ENCODE assay signal across 8 cellular contexts in the genomic region with DNA sequence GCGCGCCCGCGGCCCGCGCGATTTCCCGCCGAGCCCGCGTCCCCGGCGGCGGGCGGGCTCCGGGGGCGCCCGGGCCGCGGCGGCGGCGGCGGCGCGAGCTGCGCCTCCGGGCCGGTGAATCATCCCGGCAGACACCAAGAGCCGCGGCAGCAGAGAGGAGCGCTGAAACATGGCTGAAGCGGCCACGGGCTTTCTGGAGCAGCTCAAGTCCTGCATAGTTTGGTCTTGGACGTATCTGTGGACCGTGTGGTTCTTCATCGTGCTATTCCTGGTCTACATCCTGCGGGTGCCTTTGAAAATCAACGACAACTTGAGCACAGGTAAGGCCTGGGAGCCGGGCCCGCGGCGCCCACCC. TPM values are rescaled to one million over a fixed set of nuclear protein-coding genes. Genes with fewer than 3 reads are reported as not detected.
DNase-seq lines count a peak whose midpoint lies in the region; ATAC-seq and TF ChIP-seq lines count a peak whose summit lies in the region.

Gene ST7 (plus strand): TSS at position 130 of the 355 bp plus-strand sequence. CDS start 40 bp downstream, at position 170.

- peak within 1 kb of the TSS; percentile 82 for H3K27ac ChIP-seq in SJCRH30
- peak within 1 kb of the TSS; percentile 87 for H3K27ac ChIP-seq in osteoblast (ENCODE audit: low read depth, low read length)
- peak within 1 kb of the TSS; percentile 94 for H3K27ac ChIP-seq in suprapubic skin

- H4K20me1 ChIP-seq in osteoblast (ENCODE audit: insufficient read depth, low read length): no peaks in the 10 kb centered on the region

- H3K4me1 Mint-ChIP-seq in activated naive CD4-positive, alpha-beta T cell treated with anti-CD3 and anti-CD28 coated beads, Interleukin-2, amount 10 ng/mL, durations not matched to agents 7 days and 5 days: peaks cover 19% of the 10 kb centered on the region

- no peak for TF ChIP-seq POLR2A in suprapubic skin (IDR thresholded peaks at IDR 0.05)

- peaks cover 22% of the 10 kb centered on the region for H3K27me3 Mint-ChIP-seq in activated naive CD4-positive, alpha-beta T cell treated with anti-CD3 and anti-CD28 coated beads, Interleukin-2, amount 10 ng/mL, durations not matched to agents 7 days and 5 days

- no peak for TF ChIP-seq EP300 in suprapubic skin (IDR thresholded peaks at IDR 0.05)

- peak within 1 kb of the TSS; percentile 77 for H3K27ac Mint-ChIP-seq in activated naive CD4-positive, alpha-beta T cell treated with anti-CD3 and anti-CD28 coated beads, Interleukin-2, amount 10 ng/mL, durations not matched to agents 7 days and 5 days

- TF ChIP-seq CTCF in osteoblast (IDR thresholded peaks at IDR 0.05; ENCODE audit: extremely low read depth, low read depth, low read length) (no peak), suprapubic skin (IDR thresholded peaks at IDR 0.05) (no peak)

- peak within 1 kb of the TSS; percentile 97 for H2AFZ ChIP-seq in osteoblast (ENCODE audit: low read length)

- H3K36me3 ChIP-seq in SJCRH30 (no peaks in the 10 kb centered on the region; the same call in 1 of the 2 replicates), osteoblast (ENCODE audit: insufficient read depth, low read length) (no peaks in the 10 kb centered on the region), suprapubic skin (no peaks in the 10 kb centered on the region)

- H3K4me2 ChIP-seq in osteoblast (ENCODE audit: insufficient read depth, low read length): peak within 1 kb of the TSS; percentile 99

- peak; percentile 37 for ATAC-seq in GM21381 (IDR thresholded peaks at IDR 0.05; ENCODE audit: unreplicated experiment)

- no peaks in the 10 kb centered on the region for H3K36me3 Mint-ChIP-seq in activated naive CD4-positive, alpha-beta T cell treated with anti-CD3 and anti-CD28 coated beads, Interleukin-2, amount 10 ng/mL, durations not matched to agents 7 days and 5 days

- 0% methylated on average over 16 of the region's 44 CpGs for WGBS in suprapubic skin

- no peaks in the 10 kb centered on the region for H3K9me3 Mint-ChIP-seq in activated naive CD4-positive, alpha-beta T cell treated with anti-CD3 and anti-CD28 coated beads, Interleukin-2, amount 10 ng/mL, durations not matched to agents 7 days and 5 days

- H3K4me3 ChIP-seq in SJCRH30 (peak within 1 kb of the TSS; percentile 90), osteoblast (ENCODE audit: insufficient read depth, low read length) (peak within 1 kb of the TSS; percentile 89), suprapubic skin (peak within 1 kb of the TSS; percentile 66)

- 0 out of 2 replicates have a peak, but pooled peaks cover 2% of the 10 kb centered on the region for H3K4me1 ChIP-seq in SJCRH30
- peaks cover 21% of the 10 kb centered on the region for H3K4me1 ChIP-seq in osteoblast (ENCODE audit: insufficient read depth, low read length)
- peaks cover 32% of the 10 kb centered on the region for H3K4me1 ChIP-seq in suprapubic skin

- peaks cover 41% of the 10 kb centered on the region for H3K79me2 ChIP-seq in osteoblast (ENCODE audit: insufficient read depth, low read length)

- peak within 1 kb of the TSS; percentile 84 for H3K4me3 Mint-ChIP-seq in activated naive CD4-positive, alpha-beta T cell treated with anti-CD3 and anti-CD28 coated beads, Interleukin-2, amount 10 ng/mL, durations not matched to agents 7 days and 5 days

- CTCF ChIA-PET in activated naive CD4-positive, alpha-beta T cell treated with anti-CD3 and anti-CD28 coated beads, Interleukin-2, amount 10 ng/mL, durations not matched to agents 7 days and 5 days (lab: Charles Lee): interaction anchor here (1.0 to 2.8 kb wide), 3 partner anchors 9 to 174 kb away, joined by 3 to 12 read pairs (median 3); no protein-coding TSS in a partner anchor

- H3K9me3 ChIP-seq in SJCRH30 (replicated peaks) (no peaks in the 10 kb centered on the region), osteoblast (ENCODE audit: low read depth, low read length) (no peaks in the 10 kb centered on the region), suprapubic skin (no peaks in the 10 kb centered on the region)

- H3K27me3 ChIP-seq in SJCRH30: no peaks in the 10 kb centered on the region
- H3K27me3 ChIP-seq in osteoblast (ENCODE audit: insufficient read depth, low read length): no peaks in the 10 kb centered on the region
- H3K27me3 ChIP-seq in suprapubic skin: no peaks in the 10 kb centered on the region

- DNase-seq in D341Med (ENCODE audit: low spot score) (peak; percentile 72), HuH-7 (ENCODE audit: low spot score) (peak; percentile 47), SJCRH30 (peak; percentile 68 to 76), glomerular visceral epithelial cell (ENCODE audit: extremely low spot score) (peak; percentile 70), osteoblast (ENCODE audit: insufficient read length, low spot score, missing footprints) (peak; percentile 96), suprapubic skin (ENCODE audit: low spot score in 2 of 2) (no peak)
- peak; percentile 65 for DNase-seq in activated naive CD4-positive, alpha-beta T cell treated with anti-CD3 and anti-CD28 coated beads, Interleukin-2, amount 10 ng/mL, durations not matched to agents 7 days and 5 days

RNA-seq across cellular contexts. Expression of gene ST7, which starts in this region (rescaled TPM):
- total RNA-seq in SJCRH30 (2014; rRNA removed; shearing (Covaris generic)): 35.7 and 42.1 TPM in 2 replicates
- total RNA-seq in osteoblast (19.9 and 22.4 TPM in 2 replicates), suprapubic skin (10 to 100 TPM; 13.1 to 28.2 (median 18.6) TPM)

Comparison
In these comparisons a context has a peak if more than half of its experiments do, and no peak if none do; other contexts are left out.
1. DNase-seq: peak in D341Med (single experiment), HuH-7 (single experiment), SJCRH30 (2 of 2), activated naive CD4-positive, alpha-beta T cell treated with anti-CD3 and anti-CD28 coated beads, Interleukin-2, amount 10 ng/mL, durations not matched to agents 7 days and 5 days (single experiment), glomerular visceral epithelial cell (single experiment) and osteoblast (single experiment); none in suprapubic skin (0 of 2).
2. Peak in every context shown above with its lines, with median percentiles within 50 percentile points of each other: H3K27ac ChIP-seq and H3K4me3 ChIP-seq.